ENCODE assay signal across 8 cellular contexts in the genomic region with DNA sequence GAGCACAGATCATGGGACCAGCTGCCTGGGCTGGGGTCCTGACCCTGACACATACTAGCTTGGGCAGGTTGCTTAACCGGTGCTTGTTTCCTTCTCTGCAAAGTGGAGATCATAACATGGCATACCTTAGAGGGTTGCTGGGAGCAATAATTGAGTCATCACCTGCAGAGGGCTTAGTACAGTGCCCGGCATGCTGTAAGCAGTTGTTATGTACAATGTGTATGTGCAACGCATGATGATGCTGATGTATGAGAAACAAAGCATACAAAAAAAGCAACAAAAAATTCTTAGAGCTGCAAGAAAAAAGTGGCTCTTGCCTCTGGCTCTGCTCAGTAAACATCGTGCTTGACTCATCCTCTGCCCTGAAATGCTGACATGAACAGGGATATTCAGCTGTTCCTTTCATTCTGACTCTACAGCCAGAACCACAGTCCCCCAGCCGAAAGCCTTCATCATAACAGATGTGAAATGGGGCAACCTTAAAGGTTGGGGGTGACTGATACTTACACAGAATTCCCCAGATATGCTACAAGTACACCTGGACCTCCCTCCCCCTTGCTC.
A peak's percentile ranks its signal among the peaks of the same experiment; 100 is the strongest.
DNase-seq lines count a peak whose midpoint lies in the region; ATAC-seq, FAIRE-seq and TF ChIP-seq lines count a peak whose summit lies in the region.

No MANE protein-coding gene starts in this region.

- no peak overlapping the region for H3K4me3 ChIP-seq in choroid plexus epithelial cell (ENCODE audit: low read depth, low read length)

- no peak for TF ChIP-seq CTCF in choroid plexus epithelial cell (conservative IDR thresholded peaks at IDR 0.05; ENCODE audit: low read depth, low read length)

- FAIRE-seq in RCC 7860 (lab: Jason Lieb, UNC) = no peak

- peak; percentile 42 for ATAC-seq in HG03521 (IDR thresholded peaks at IDR 0.05; ENCODE audit: unreplicated experiment)

- peak; percentile 57 for DNase-seq in activated naive CD4-positive, alpha-beta T cell treated with Interleukin-2 at 50 U/mL for 16 hours
- no peak for DNase-seq in activated naive CD4-positive, alpha-beta T cell (lab: John Stamatoyannopoulos, UW)
- DNase-seq in choroid plexus epithelial cell (ENCODE audit: low read depth) (peak; percentile 73), stromal cell of bone marrow (ENCODE audit: low read depth) (peak; percentile 37), NCI-H524 treated with DMSO at 0.1 percent for 48 hours (lab: John Stamatoyannopoulos, UW) (no peak), DMS153 (lab: John Stamatoyannopoulos, UW) (no peak), RCC 7860 (ENCODE audit: low spot score) (no peak)

Comparison
In these comparisons a context has a peak if more than half of its experiments do, and no peak if none do; other contexts are left out.
1. DNase-seq: peak in activated naive CD4-positive, alpha-beta T cell treated with Interleukin-2 at 50 U/mL for 16 hours (single experiment), choroid plexus epithelial cell (single experiment) and stromal cell of bone marrow (single experiment); none in activated naive CD4-positive, alpha-beta T cell (0 of 4), NCI-H524 treated with DMSO at 0.1 percent for 48 hours (single experiment), DMS153 (single experiment) and RCC 7860 (single experiment).